32 cellular contexts compared by ENCODE assay signal in the genomic region with DNA sequence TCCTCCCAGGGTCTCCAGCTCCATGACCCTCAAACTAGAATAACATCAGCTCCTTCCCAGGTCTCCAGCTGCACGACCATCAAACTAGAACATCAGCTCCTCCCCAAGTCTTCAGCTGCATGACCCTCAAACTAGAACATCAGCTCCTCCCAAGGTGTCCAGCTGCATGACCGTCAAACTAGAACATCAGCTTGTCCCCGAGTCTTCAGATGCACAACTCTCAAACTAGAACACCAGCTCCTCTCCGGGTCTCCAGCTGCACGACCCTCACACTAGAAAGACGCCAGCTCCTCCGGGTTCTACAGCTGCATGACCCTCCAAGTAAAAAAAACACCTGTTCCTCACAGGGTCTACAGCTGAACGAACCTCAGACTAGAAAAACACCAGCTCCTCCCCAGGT.
"Had no signal": no experiment of that assay in that cellular context is flagged by ENCODE, and none has a peak within 500 bp of the region (broad histone marks: within the 10 kb centered on the region; RNA-seq: fewer than 3 reads in every experiment).

No MANE protein-coding gene starts in this region.

- H3K27ac ChIP-seq: brain microvascular endothelial cell, PC-9, RWPE1, VCaP had no signal

- H2AFZ ChIP-seq: PC-9 had no signal

- ATAC-seq: activated T-cell treated with anti-CD3 and anti-CD28 coated beads, Interleukin-2, amount 50 U/mL, for 4 hours had no signal

- H3K27ac Mint-ChIP-seq: activated B cell treated with CpG ODN at 0.5 μM for 24 hours; activated CD4-positive, alpha-beta memory T cell treated with anti-CD3 and anti-CD28 coated beads for 36 hours; activated naive CD4-positive, alpha-beta T cell treated with anti-CD3 and anti-CD28 coated beads for 36 hours; activated naive CD8-positive, alpha-beta T cell treated with anti-CD3 and anti-CD28 coated beads for 36 hours; activated T-helper 1 cell treated with anti-CD3 and anti-CD28 coated beads, Interleukin-12 subunit alpha, Interleukin-12 subunit beta, Interleukin-2, Interleukin-4 antibody, amounts not matched to agents 30 ng/mL and 10 ng/mL and 1 ng/mL, durations not matched to agents 14 hours and 24 hours and 36 hours had no signal

- H3K4me1 Mint-ChIP-seq: activated B cell treated with CpG ODN at 0.5 μM for 24 hours; activated naive CD8-positive, alpha-beta T cell treated with anti-CD3 and anti-CD28 coated beads for 36 hours; central memory CD8-positive, alpha-beta T cell had no signal

- H3K36me3 Mint-ChIP-seq: activated CD4-positive, alpha-beta memory T cell treated with anti-CD3 and anti-CD28 coated beads for 36 hours; activated naive CD8-positive, alpha-beta T cell treated with anti-CD3 and anti-CD28 coated beads for 36 hours had no signal

- H3K4me3 ChIP-seq: PC-9 had no signal

- H3K27me3 ChIP-seq: brain microvascular endothelial cell had no signal

- DNase-seq: activated B cell treated with CpG ODN at 0.5 μM for 24 hours; activated CD4-positive, alpha-beta memory T cell treated with anti-CD3 and anti-CD28 coated beads for 36 hours; activated CD4-positive, alpha-beta T cell treated with anti-CD3 and anti-CD28 coated beads for 4 hours; activated CD4-positive, alpha-beta T cell treated with anti-CD3 and anti-CD28 coated beads, Interleukin-2, amount 50 U/mL, for 1 hour; activated CD4-positive, CD25-positive, alpha-beta regulatory T cell treated with anti-CD3 and anti-CD28 coated beads, Interleukin-2, amount 50 U/mL, for 72 hours; activated CD8-positive, alpha-beta memory T cell treated with anti-CD3 and anti-CD28 coated beads, Interleukin-2, amount 50 U/mL, for 4 hours; activated gamma-delta T cell treated with Interleukin-2 at 50 U/mL for 16 hours; activated naive CD4-positive, alpha-beta T cell treated with anti-CD3 and anti-CD28 coated beads for 36 hours; activated naive CD8-positive, alpha-beta T cell treated with anti-CD3 and anti-CD28 coated beads for 36 hours; activated T-cell treated with anti-CD3 and anti-CD28 coated beads for 4 hours; activated T-cell treated with anti-CD3 and anti-CD28 coated beads, Interleukin-2, amount 50 U/mL, for 4 hours; amniotic stem cell; aorta; brain microvascular endothelial cell; KG1; NCI-H1105; NCI-H1417 treated with DMSO at 0.1 percent for 48 hours; NCI-H187 treated with DMSO at 0.1 percent for 48 hours; NCI-H2081; NCI-H345; NCI-H524 treated with DMSO at 0.1 percent for 48 hours; NK-92 treated with Interleukin-12 subunit alpha and Interleukin-12 subunit beta, amount 100 ng/mL, for 24 hours; PC-9; Right ventricle myocardium superior; SW 1271; T-helper 1 cell; T-helper 2 cell; T-helper 9 cell had no signal

- H3K4me3 Mint-ChIP-seq: activated B cell treated with CpG ODN at 0.5 μM for 24 hours; activated CD4-positive, alpha-beta memory T cell treated with anti-CD3 and anti-CD28 coated beads for 36 hours; activated naive CD4-positive, alpha-beta T cell treated with anti-CD3 and anti-CD28 coated beads for 36 hours; activated naive CD8-positive, alpha-beta T cell treated with anti-CD3 and anti-CD28 coated beads for 36 hours; activated T-cell treated with anti-CD3 and anti-CD28 coated beads, Interleukin-2, amount 50 U/mL, for 4 hours; activated T-helper 1 cell treated with anti-CD3 and anti-CD28 coated beads, Interleukin-12 subunit alpha, Interleukin-12 subunit beta, Interleukin-2, Interleukin-4 antibody, amounts not matched to agents 30 ng/mL and 10 ng/mL and 1 ng/mL, durations not matched to agents 14 hours and 24 hours and 36 hours; central memory CD8-positive, alpha-beta T cell had no signal

- H3K4me2 ChIP-seq: PC-9 had no signal

- H3K9me3 Mint-ChIP-seq: activated naive CD8-positive, alpha-beta T cell treated with anti-CD3 and anti-CD28 coated beads for 36 hours; activated T-helper 1 cell treated with anti-CD3 and anti-CD28 coated beads, Interleukin-12 subunit alpha, Interleukin-12 subunit beta, Interleukin-2, Interleukin-4 antibody, amounts not matched to agents 30 ng/mL and 10 ng/mL and 1 ng/mL, durations not matched to agents 14 hours and 24 hours and 36 hours had no signal

- H3K36me3 ChIP-seq: brain microvascular endothelial cell had no signal

- H3K27me3 Mint-ChIP-seq: activated B cell treated with CpG ODN at 0.5 μM for 24 hours; activated CD4-positive, alpha-beta memory T cell treated with anti-CD3 and anti-CD28 coated beads for 36 hours; central memory CD8-positive, alpha-beta T cell had no signal
